ENCODE assay signal across 8 cellular contexts in the genomic region with DNA sequence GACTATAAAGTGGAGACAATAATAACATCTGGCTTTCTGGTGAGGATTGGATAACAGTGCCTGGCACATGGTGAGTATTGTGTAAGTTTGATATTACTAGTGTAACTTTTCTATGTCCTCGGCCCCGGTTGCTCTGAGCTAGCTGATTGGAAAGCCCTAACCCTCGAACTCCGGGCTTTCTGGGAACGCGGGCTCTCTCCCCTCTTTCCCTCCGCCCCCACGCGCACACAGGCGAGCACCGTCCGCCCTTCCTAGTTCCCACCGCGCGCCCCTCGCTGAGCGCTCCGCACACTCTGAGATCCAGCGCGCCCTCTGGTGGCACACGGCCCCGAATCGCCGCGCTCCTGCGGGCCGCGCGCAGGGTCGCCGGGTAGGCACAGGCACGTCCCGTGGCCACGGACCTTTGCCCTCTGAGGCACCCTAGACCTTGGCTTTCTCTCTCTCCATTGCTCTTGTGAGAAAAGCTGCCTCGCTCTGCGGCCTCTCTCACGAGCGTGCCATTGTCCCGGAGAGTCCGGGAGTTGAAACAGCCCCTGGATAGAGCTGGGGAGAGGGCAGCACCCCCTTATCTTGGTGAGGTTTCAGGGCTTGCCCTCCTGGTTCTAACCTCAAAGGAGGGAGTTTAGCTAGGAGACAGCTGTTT. TPM values are rescaled to one million over a fixed set of nuclear protein-coding genes. Genes with fewer than 3 reads are reported as not detected.
DNase-seq lines count a peak whose midpoint lies in the region; ATAC-seq and TF ChIP-seq lines count a peak whose summit lies in the region.

No MANE protein-coding gene starts in this region.

- peak overlapping the region in 1 of 2 donors; percentile 34 for H3K4me3 ChIP-seq in right atrium auricular region
- H3K4me3 ChIP-seq in skeletal muscle tissue (ENCODE audit: low read length in 3 of 3) = peak overlapping the region; percentile 55 to 63 (median 61)

- H3K27me3 ChIP-seq in right atrium auricular region (no peaks in the 10 kb centered on the region), skeletal muscle tissue (ENCODE audit: control insufficient read depth in 3 of 3, insufficient read depth in 3 of 3, low read length in 3 of 3) (peaks cover 0 to 9% (median 0%) of the 10 kb centered on the region in 3 donors)

- TF ChIP-seq CTCF in right atrium auricular region (IDR thresholded peaks at IDR 0.05) = peak; percentile 89 to 94

- H3K4me1 ChIP-seq in right atrium auricular region (peaks cover 0 to 13% of the 10 kb centered on the region in 2 donors), skeletal muscle tissue (ENCODE audit: control insufficient read depth in 3 of 3, insufficient read depth in 3 of 3, low read length in 3 of 3) (peaks cover 2 to 24% (median 19%) of the 10 kb centered on the region in 3 donors)

- DNase-seq in EL = peak; percentile 37
- peak; percentile 19 for DNase-seq in HPDE6-E6E7 (ENCODE audit: extremely low spot score)
- peak; percentile 65 for DNase-seq in SK-N-DZ (ENCODE audit: low spot score)
- DNase-seq in activated naive CD8-positive, alpha-beta T cell treated with anti-CD3 and anti-CD28 coated beads, Interleukin-2, amount 50 U/mL, for 16 hours (ENCODE audit: low read depth, low spot score) = peak; percentile 21
- no peak for DNase-seq in right atrium auricular region (ENCODE audit: low spot score)

- ATAC-seq in GM21381 (IDR thresholded peaks at IDR 0.05; ENCODE audit: unreplicated experiment) (no peak), GM19328 (IDR thresholded peaks at IDR 0.05; ENCODE audit: unreplicated experiment) (no peak)

- H3K36me3 ChIP-seq in right atrium auricular region (no peaks in the 10 kb centered on the region), skeletal muscle tissue (ENCODE audit: control insufficient read depth in 3 of 3, insufficient read depth in 3 of 3, low read length in 3 of 3) (no peaks in the 10 kb centered on the region)

- peak overlapping the region; percentile 27 to 72 (median 69) for H3K9ac ChIP-seq in skeletal muscle tissue (ENCODE audit: low read depth in 1 of 3, low read length in 3 of 3)

- H3K27ac ChIP-seq in right atrium auricular region = no peak overlapping the region
- no peak overlapping the region for H3K27ac ChIP-seq in skeletal muscle tissue (ENCODE audit: low read depth, low read length)

- H3K9me3 ChIP-seq in right atrium auricular region (no peaks in the 10 kb centered on the region), skeletal muscle tissue (ENCODE audit: control insufficient read depth in 3 of 3, low read length in 3 of 3) (no peaks in the 10 kb centered on the region)

RNA-seq across cellular contexts. Expression of gene ESRRB, which starts 23.2 kb away (rescaled TPM):
- 1.8 and 2.1 TPM in 2 replicates for polyA plus RNA-seq in SK-N-DZ (2014; cell fraction: cytosol; rRNA removed)
- polyA plus RNA-seq in SK-N-DZ (2014; cell fraction: nucleus; rRNA removed) = 2.6 and 3.1 TPM in 2 replicates
- total RNA-seq in right atrium auricular region (10 to 100 TPM; 10.0 to 14.8 TPM), skeletal muscle tissue (1.6 TPM)
